9 cellular contexts compared by ENCODE assay signal in the genomic region with DNA sequence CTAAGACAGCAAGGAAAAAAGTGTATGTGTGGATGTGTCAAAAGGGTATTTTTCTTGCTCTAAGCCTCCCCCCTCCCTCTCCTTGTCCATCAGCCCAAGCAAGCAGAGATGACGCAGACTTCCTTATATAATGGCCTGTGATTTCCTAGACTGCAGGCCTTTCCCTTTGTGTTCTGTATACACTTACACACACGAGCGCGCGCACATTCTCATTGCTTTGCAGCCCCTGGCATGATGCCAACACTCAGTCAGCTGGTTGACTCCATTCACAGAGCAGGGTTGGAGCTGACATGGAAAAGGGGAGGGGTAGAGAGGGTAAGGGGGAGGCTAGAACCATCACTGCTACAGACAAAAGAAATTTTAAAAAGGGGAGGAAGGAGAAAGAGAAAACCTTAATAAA. TPM values are rescaled to one million over a fixed set of nuclear protein-coding genes. Genes with fewer than 3 reads are reported as not detected.
DNase-seq lines count a peak whose midpoint lies in the region; ATAC-seq and TF ChIP-seq lines count a peak whose summit lies in the region.
"Had no signal": no experiment of that assay in that cellular context is flagged by ENCODE, and none has a peak within 500 bp of the region (broad histone marks: within the 10 kb centered on the region; RNA-seq: fewer than 3 reads in every experiment).

No MANE protein-coding gene starts in this region.

- H3K4me3 ChIP-seq in dorsolateral prefrontal cortex, result peak overlapping the region in 58 of 59 donors; percentile 4 to 60 (median 40)

- in situ Hi-C loops in KBM-7 (cut with MboI; ENCODE audit: low pct_unique_long_range_greater_than_20kb, low sequenced_read_pairs) (no loop called here), SK-MEL-5 (cut with HindIII; ENCODE audit: low pct_unique_long_range_greater_than_20kb, low sequenced_read_pairs) (no loop called here)

- no peak overlapping the region for H3K27ac Mint-ChIP-seq in stimulated activated effector memory CD8-positive, alpha-beta T cell treated with anti-CD3 and anti-CD28 coated beads, Interleukin-12 subunit alpha, Interleukin-12 subunit beta, amount 100 ng/mL, for 72 hours
- H3K27ac Mint-ChIP-seq in nephron progenitor cell, result no peak overlapping the region
- H3K27ac Mint-ChIP-seq: activated naive CD8-positive, alpha-beta T cell treated with anti-CD3 and anti-CD28 coated beads, Interleukin-2, amount 10 ng/mL, durations not matched to agents 7 days and 5 days had no signal

- ATAC-seq in stimulated activated effector memory CD8-positive, alpha-beta T cell treated with anti-CD3 and anti-CD28 coated beads, Interleukin-12 subunit alpha, Interleukin-12 subunit beta, amount 100 ng/mL, for 72 hours, result peak; percentile 28
- no peak for ATAC-seq in HG03175 (IDR thresholded peaks at IDR 0.05; ENCODE audit: unreplicated experiment)

- peak; percentile 70 for DNase-seq in AG08395 (ENCODE audit: low spot score)
- peak; percentile 57 for DNase-seq in KBM-7
- DNase-seq in SK-MEL-5 (ENCODE audit: low read depth, low spot score), result peak; percentile 100
- peak; percentile 81 to 97 (median 90) for DNase-seq in dorsolateral prefrontal cortex
- DNase-seq in lung microvascular endothelial cell (ENCODE audit: low read depth in 2 of 2), result peak; percentile 98 to 99
- no peak for DNase-seq in stimulated activated effector memory CD8-positive, alpha-beta T cell treated with anti-CD3 and anti-CD28 coated beads, Interleukin-12 subunit alpha, Interleukin-12 subunit beta, amount 100 ng/mL, for 72 hours (ENCODE audit: low spot score in 2 of 2)
- no peak for DNase-seq in nephron progenitor cell
- DNase-seq: activated naive CD8-positive, alpha-beta T cell treated with anti-CD3 and anti-CD28 coated beads, Interleukin-2, amount 10 ng/mL, durations not matched to agents 7 days and 5 days had no signal

- no peak overlapping the region for H3K4me3 Mint-ChIP-seq in stimulated activated effector memory CD8-positive, alpha-beta T cell treated with anti-CD3 and anti-CD28 coated beads, Interleukin-12 subunit alpha, Interleukin-12 subunit beta, amount 100 ng/mL, for 72 hours
- H3K4me3 Mint-ChIP-seq in nephron progenitor cell, result no peak overlapping the region
- H3K4me3 Mint-ChIP-seq: activated naive CD8-positive, alpha-beta T cell treated with anti-CD3 and anti-CD28 coated beads, Interleukin-2, amount 10 ng/mL, durations not matched to agents 7 days and 5 days had no signal

- TF ChIP-seq CTCF in dorsolateral prefrontal cortex (IDR thresholded peaks at IDR 0.05 in 54 of 56, conservative IDR thresholded peaks at IDR 0.05 in 2 of 56; ENCODE audit: low read depth in 1 of 56, partially characterized antibody in 56 of 56) (peak in 11 of 56 donors; percentile 10 to 40 (median 22)), nephron progenitor cell (IDR thresholded peaks at IDR 0.05) (no peak)

- peaks cover 5% of the 10 kb centered on the region for H3K4me1 Mint-ChIP-seq in stimulated activated effector memory CD8-positive, alpha-beta T cell treated with anti-CD3 and anti-CD28 coated beads, Interleukin-12 subunit alpha, Interleukin-12 subunit beta, amount 100 ng/mL, for 72 hours
- peaks cover 5% of the 10 kb centered on the region for H3K4me1 Mint-ChIP-seq in nephron progenitor cell

- no peaks in the 10 kb centered on the region for H3K27me3 Mint-ChIP-seq in nephron progenitor cell (ENCODE audit: low read depth, poor library complexity)
- H3K27me3 Mint-ChIP-seq: activated naive CD8-positive, alpha-beta T cell treated with anti-CD3 and anti-CD28 coated beads, Interleukin-2, amount 10 ng/mL, durations not matched to agents 7 days and 5 days had no signal

- H3K27ac ChIP-seq in dorsolateral prefrontal cortex, result peak overlapping the region in 55 of 59 donors; percentile 11 to 83 (median 62)

- intact Hi-C loops in dorsolateral prefrontal cortex (cut with DNase I), result loop anchor here (2.0 to 5.0 kb wide), 3 partner anchors 41 to 66 kb away; a partner anchor contains a TSS

- no peaks in the 10 kb centered on the region for H3K27me3 ChIP-seq in dorsolateral prefrontal cortex

- peaks cover 15% of the 10 kb centered on the region for H3K36me3 Mint-ChIP-seq in stimulated activated effector memory CD8-positive, alpha-beta T cell treated with anti-CD3 and anti-CD28 coated beads, Interleukin-12 subunit alpha, Interleukin-12 subunit beta, amount 100 ng/mL, for 72 hours
- H3K36me3 Mint-ChIP-seq in nephron progenitor cell (ENCODE audit: low read depth), result peaks cover 18% of the 10 kb centered on the region

- no peaks in the 10 kb centered on the region for H3K9me3 Mint-ChIP-seq in stimulated activated effector memory CD8-positive, alpha-beta T cell treated with anti-CD3 and anti-CD28 coated beads, Interleukin-12 subunit alpha, Interleukin-12 subunit beta, amount 100 ng/mL, for 72 hours
- no peaks in the 10 kb centered on the region for H3K9me3 Mint-ChIP-seq in nephron progenitor cell
- H3K9me3 Mint-ChIP-seq: activated naive CD8-positive, alpha-beta T cell treated with anti-CD3 and anti-CD28 coated beads, Interleukin-2, amount 10 ng/mL, durations not matched to agents 7 days and 5 days had no signal

RNA-seq across cellular contexts. Expression of a gene that starts 41.8 kb away (rescaled TPM):
- 8.4 and 8.7 TPM in 2 replicates for total RNA-seq in SK-MEL-5 (2014; rRNA removed; shearing (Covaris generic))
- polyA plus RNA-seq in SK-MEL-5 (2015; cell fraction: cytosol; rRNA removed), result 22.4 and 36.1 TPM in 2 replicates
- polyA plus RNA-seq in SK-MEL-5 (2015; cell fraction: nucleus; rRNA removed), result 15.0 and 15.2 TPM in 2 replicates
- total RNA-seq in dorsolateral prefrontal cortex (100 to 1,000 TPM in 2 of 120 experiments, 10 to 100 TPM in 118; 55.8 to 101 (median 81.7) TPM), lung microvascular endothelial cell (3.5 and 4.2 TPM in 2 replicates)

Comparison
In these comparisons a context has a peak if more than half of its experiments do, and no peak if none do; other contexts are left out.
1. DNase-seq: peak in AG08395 (single experiment), KBM-7 (single experiment), SK-MEL-5 (single experiment), dorsolateral prefrontal cortex (10 of 10) and lung microvascular endothelial cell (2 of 2); none in stimulated activated effector memory CD8-positive, alpha-beta T cell treated with anti-CD3 and anti-CD28 coated beads, Interleukin-12 subunit alpha, Interleukin-12 subunit beta, amount 100 ng/mL, for 72 hours (0 of 2) and nephron progenitor cell (single experiment).